ENCODE assay signal across 1 cellular context in the genomic region with DNA sequence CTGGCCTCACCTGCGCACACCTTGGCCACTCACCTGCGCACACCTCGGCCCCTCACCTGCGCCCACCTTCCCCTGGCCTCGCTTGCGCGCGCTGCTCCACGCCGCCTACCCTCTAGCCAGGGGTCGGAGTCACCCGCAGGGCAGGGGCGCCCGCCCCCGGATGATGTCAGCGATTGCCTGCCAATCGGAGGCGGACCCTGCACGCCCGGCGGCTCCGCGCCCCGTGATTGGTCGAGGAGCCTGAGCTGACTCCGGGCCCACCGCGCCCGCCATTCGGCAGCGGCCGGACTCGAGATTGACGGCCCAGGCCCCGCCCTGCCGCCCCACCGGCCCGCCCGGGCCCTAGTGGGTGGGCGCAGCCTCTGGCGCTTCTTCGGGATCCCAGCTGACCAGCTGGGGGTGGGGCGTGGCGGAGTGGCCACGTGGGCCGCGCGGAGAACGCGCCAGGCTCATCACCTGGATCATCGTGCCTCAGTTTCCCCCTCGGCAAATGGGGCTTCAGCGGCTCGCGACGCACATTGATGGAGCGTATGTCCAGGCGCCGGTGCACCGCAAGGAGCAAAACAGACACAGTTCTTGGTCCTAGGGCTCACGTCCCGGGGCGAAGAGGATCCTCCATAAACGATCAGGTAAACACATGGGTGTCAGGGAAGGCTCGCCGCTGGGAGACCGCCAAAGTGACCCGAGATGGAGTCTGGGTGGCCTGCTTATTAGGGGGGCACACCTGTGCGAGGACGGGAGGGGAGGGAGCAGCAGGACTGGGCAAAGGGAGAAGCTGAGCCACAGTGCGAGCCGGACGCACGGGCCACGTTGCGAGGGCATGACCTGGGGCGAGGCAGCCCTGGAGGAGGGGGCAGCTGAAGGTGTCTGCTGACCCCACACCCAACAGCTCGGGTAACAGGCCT.
TF ChIP-seq lines count a peak whose summit lies in the region.

Gene DHCR7, minus strand, starts transcription at position 137 of the 905 bp plus-strand sequence. CDS start 3,441 bp downstream, outside the sequence.

TF ChIP-seq in HepG2, 621 proteins besides CTCF, POLR2A, EP300 and RAD21 (continued from another document and continues in another):
- TF ChIP-seq ZNF609 (CRISPR knock-in tag; IDR thresholded peaks at IDR 0.05; ENCODE audit: borderline replicate concordance) (peak; percentile 48; the same call in 1 of the 2 replicates), MAZ (IDR thresholded peaks at IDR 0.05; ENCODE audit: borderline replicate concordance, low read depth, low read length) (peak; percentile 29; the same call in 1 of the 2 replicates), MAZ (CRISPR knock-in tag; IDR thresholded peaks at IDR 0.05; ENCODE audit: low read depth) (peak; percentile 59; the same call in 1 of the 2 replicates), ZSCAN20 (CRISPR knock-in tag; IDR thresholded peaks at IDR 0.05; ENCODE audit: borderline replicate concordance) (no peak), ZNF615 (CRISPR knock-in tag; IDR thresholded peaks at IDR 0.05; ENCODE audit: borderline replicate concordance) (no peak), ZNF577 (CRISPR knock-in tag; IDR thresholded peaks at IDR 0.05; ENCODE audit: borderline replicate concordance, low read depth) (no peak), SNRNP70 (IDR thresholded peaks at IDR 0.05; ENCODE audit: low read depth, low read length) (no peak), ZC3H13 (CRISPR knock-in tag; IDR thresholded peaks at IDR 0.05) (peak; percentile 85; the same call in 1 of the 2 replicates), ELF3 (CRISPR knock-in tag; IDR thresholded peaks at IDR 0.05) (no peak), KMT2A (CRISPR knock-in tag; IDR thresholded peaks at IDR 0.05) (peak; percentile 75), ZNF138 (CRISPR knock-in tag; IDR thresholded peaks at IDR 0.05; ENCODE audit: low read depth) (no peak), KDM6A (CRISPR knock-in tag; IDR thresholded peaks at IDR 0.05; ENCODE audit: low read depth) (no peak), ZNF790 (CRISPR knock-in tag; IDR thresholded peaks at IDR 0.05; ENCODE audit: borderline replicate concordance) (peak; percentile 91), ZNF24 (IDR thresholded peaks at IDR 0.05) (no peak), ZNF232 (CRISPR knock-in tag; IDR thresholded peaks at IDR 0.05; ENCODE audit: borderline replicate concordance) (no peak; the same call in 1 of the 2 replicates), ZNF282 (IDR thresholded peaks at IDR 0.05; ENCODE audit: partially characterized antibody) (no peak), MAFK (conservative IDR thresholded peaks at IDR 0.05 in 1 of 2, IDR thresholded peaks at IDR 0.05 in 1 of 2; ENCODE audit: low read length in 2 of 2) (no peak), MED1 (CRISPR knock-in tag; IDR thresholded peaks at IDR 0.05) (peak; percentile 44), FOSL1 (CRISPR knock-in tag; IDR thresholded peaks at IDR 0.05; ENCODE audit: borderline replicate concordance) (no peak), HDAC2 (CRISPR knock-in tag; IDR thresholded peaks at IDR 0.05) (peak; percentile 50), ZNF143 (CRISPR knock-in tag; IDR thresholded peaks at IDR 0.05) (no peak), ATF2 (CRISPR knock-in tag; IDR thresholded peaks at IDR 0.05) (peak; percentile 83), ZNF556 (CRISPR knock-in tag; IDR thresholded peaks at IDR 0.05; ENCODE audit: borderline replicate concordance) (no peak; the same call in 1 of the 2 replicates), ZNF441 (CRISPR knock-in tag; IDR thresholded peaks at IDR 0.05; ENCODE audit: borderline replicate concordance) (0 out of 2 replicates have a peak, but pooled peaks have one; percentile 54), AGO2 (optimal IDR thresholded peaks at IDR 0.05; ENCODE audit: low read depth, low read length) (no peak), GATA4 (IDR thresholded peaks at IDR 0.05; ENCODE audit: borderline replicate concordance, low read depth) (peak; percentile 78; the same call in 1 of the 2 replicates), NR2C2 (CRISPR knock-in tag; IDR thresholded peaks at IDR 0.05; ENCODE audit: borderline replicate concordance) (peak; percentile 52; the same call in 1 of the 2 replicates), SMAD1 (CRISPR knock-in tag; IDR thresholded peaks at IDR 0.05; ENCODE audit: borderline replicate concordance, low read depth) (0 out of 2 replicates have a peak, but pooled peaks have one; percentile 67), CREM (IDR thresholded peaks at IDR 0.05) (0 out of 2 replicates have a peak, but pooled peaks have one; percentile 21), CREM (CRISPR knock-in tag; IDR thresholded peaks at IDR 0.05) (no peak), SP4 (CRISPR knock-in tag; IDR thresholded peaks at IDR 0.05) (peak; percentile 96), ZNF33B (CRISPR knock-in tag; IDR thresholded peaks at IDR 0.05) (no peak; the same call in 1 of the 2 replicates), RARA (CRISPR knock-in tag; IDR thresholded peaks at IDR 0.05) (peak; percentile 61), NFRKB (IDR thresholded peaks at IDR 0.05) (no peak), POLR2AphosphoS2 (IDR thresholded peaks at IDR 0.05; ENCODE audit: low read depth, low read length) (no peak), KDM5B (CRISPR knock-in tag; IDR thresholded peaks at IDR 0.05; ENCODE audit: borderline replicate concordance) (peak; percentile 46; the same call in 1 of the 2 replicates), CEBPG (CRISPR knock-in tag; IDR thresholded peaks at IDR 0.05) (peak; percentile 8; the same call in 1 of the 2 replicates), ZNF800 (CRISPR knock-in tag; IDR thresholded peaks at IDR 0.05) (no peak; the same call in 1 of the 2 replicates), ZNF597 (CRISPR knock-in tag; IDR thresholded peaks at IDR 0.05) (no peak), STAT5B (CRISPR knock-in tag; IDR thresholded peaks at IDR 0.05) (no peak)
- TF ChIP-seq, protein P1, sequence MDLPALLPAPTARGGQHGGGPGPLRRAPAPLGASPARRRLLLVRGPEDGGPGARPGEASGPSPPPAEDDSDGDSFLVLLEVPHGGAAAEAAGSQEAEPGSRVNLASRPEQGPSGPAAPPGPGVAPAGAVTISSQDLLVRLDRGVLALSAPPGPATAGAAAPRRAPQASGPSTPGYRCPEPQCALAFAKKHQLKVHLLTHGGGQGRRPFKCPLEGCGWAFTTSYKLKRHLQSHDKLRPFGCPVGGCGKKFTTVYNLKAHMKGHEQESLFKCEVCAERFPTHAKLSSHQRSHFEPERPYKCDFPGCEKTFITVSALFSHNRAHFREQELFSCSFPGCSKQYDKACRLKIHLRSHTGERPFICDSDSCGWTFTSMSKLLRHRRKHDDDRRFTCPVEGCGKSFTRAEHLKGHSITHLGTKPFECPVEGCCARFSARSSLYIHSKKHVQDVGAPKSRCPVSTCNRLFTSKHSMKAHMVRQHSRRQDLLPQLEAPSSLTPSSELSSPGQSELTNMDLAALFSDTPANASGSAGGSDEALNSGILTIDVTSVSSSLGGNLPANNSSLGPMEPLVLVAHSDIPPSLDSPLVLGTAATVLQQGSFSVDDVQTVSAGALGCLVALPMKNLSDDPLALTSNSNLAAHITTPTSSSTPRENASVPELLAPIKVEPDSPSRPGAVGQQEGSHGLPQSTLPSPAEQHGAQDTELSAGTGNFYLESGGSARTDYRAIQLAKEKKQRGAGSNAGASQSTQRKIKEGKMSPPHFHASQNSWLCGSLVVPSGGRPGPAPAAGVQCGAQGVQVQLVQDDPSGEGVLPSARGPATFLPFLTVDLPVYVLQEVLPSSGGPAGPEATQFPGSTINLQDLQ (CRISPR knock-in tag; IDR thresholded peaks at IDR 0.05) = peak; percentile 84
- TF ChIP-seq, protein P2, sequence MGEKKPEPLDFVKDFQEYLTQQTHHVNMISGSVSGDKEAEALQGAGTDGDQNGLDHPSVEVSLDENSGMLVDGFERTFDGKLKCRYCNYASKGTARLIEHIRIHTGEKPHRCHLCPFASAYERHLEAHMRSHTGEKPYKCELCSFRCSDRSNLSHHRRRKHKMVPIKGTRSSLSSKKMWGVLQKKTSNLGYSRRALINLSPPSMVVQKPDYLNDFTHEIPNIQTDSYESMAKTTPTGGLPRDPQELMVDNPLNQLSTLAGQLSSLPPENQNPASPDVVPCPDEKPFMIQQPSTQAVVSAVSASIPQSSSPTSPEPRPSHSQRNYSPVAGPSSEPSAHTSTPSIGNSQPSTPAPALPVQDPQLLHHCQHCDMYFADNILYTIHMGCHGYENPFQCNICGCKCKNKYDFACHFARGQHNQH (CRISPR knock-in tag; IDR thresholded peaks at IDR 0.05) = peak; percentile 66; the same call in 1 of the 2 replicates
- TF ChIP-seq, protein P3, sequence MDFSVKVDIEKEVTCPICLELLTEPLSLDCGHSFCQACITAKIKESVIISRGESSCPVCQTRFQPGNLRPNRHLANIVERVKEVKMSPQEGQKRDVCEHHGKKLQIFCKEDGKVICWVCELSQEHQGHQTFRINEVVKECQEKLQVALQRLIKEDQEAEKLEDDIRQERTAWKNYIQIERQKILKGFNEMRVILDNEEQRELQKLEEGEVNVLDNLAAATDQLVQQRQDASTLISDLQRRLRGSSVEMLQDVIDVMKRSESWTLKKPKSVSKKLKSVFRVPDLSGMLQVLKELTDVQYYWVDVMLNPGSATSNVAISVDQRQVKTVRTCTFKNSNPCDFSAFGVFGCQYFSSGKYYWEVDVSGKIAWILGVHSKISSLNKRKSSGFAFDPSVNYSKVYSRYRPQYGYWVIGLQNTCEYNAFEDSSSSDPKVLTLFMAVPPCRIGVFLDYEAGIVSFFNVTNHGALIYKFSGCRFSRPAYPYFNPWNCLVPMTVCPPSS (IDR thresholded peaks at IDR 0.05) = no peak
- TF ChIP-seq, protein P4, sequence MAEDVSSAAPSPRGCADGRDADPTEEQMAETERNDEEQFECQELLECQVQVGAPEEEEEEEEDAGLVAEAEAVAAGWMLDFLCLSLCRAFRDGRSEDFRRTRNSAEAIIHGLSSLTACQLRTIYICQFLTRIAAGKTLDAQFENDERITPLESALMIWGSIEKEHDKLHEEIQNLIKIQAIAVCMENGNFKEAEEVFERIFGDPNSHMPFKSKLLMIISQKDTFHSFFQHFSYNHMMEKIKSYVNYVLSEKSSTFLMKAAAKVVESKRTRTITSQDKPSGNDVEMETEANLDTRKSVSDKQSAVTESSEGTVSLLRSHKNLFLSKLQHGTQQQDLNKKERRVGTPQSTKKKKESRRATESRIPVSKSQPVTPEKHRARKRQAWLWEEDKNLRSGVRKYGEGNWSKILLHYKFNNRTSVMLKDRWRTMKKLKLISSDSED (CRISPR knock-in tag; IDR thresholded peaks at IDR 0.05) = no peak; the same call in 1 of the 2 replicates
